In the genomic region with DNA sequence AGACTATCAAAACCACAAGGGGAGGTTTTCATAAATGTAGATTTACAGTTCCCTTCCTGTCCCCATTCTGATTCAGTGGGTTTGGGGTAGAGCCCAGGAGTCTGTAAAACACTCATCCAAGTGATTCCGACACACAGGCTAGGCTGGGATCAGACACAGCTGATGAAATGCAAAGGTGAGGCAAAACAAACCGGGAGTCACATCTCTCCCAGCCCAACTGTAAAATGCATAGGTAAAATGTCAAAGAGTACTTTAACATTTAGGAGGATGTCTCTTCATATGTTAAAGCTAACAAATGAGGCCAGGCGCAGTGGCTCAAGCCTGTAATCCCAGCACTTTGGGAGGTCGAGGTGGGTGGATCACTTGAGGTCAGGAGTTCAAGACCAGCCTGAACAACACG, we compare ENCODE assay signal across 1 cellular context.
A peak's percentile ranks its signal among the peaks of the same experiment; 100 is the strongest.
TF ChIP-seq lines count a peak whose summit lies in the region.

No MANE protein-coding gene starts in this region.

TF ChIP-seq in IMR-90, 13 proteins besides CTCF, POLR2A, EP300 and RAD21:
- TF ChIP-seq, protein P1, sequence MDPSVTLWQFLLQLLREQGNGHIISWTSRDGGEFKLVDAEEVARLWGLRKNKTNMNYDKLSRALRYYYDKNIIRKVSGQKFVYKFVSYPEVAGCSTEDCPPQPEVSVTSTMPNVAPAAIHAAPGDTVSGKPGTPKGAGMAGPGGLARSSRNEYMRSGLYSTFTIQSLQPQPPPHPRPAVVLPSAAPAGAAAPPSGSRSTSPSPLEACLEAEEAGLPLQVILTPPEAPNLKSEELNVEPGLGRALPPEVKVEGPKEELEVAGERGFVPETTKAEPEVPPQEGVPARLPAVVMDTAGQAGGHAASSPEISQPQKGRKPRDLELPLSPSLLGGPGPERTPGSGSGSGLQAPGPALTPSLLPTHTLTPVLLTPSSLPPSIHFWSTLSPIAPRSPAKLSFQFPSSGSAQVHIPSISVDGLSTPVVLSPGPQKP (IDR thresholded peaks at IDR 0.05; ENCODE audit: borderline replicate concordance, low read depth, low read length): no peak
- TF ChIP-seq RFX5 (IDR thresholded peaks at IDR 0.05; ENCODE audit: low read depth, low read length) (no peak), MAZ (IDR thresholded peaks at IDR 0.05; ENCODE audit: borderline replicate concordance, low read depth, low read length) (no peak), CHD1 (IDR thresholded peaks at IDR 0.05; ENCODE audit: low read depth, low read length) (no peak), NFE2L2 (IDR thresholded peaks at IDR 0.05; ENCODE audit: low read depth, low read length) (no peak), CEBPB (IDR thresholded peaks at IDR 0.05; ENCODE audit: low read depth, low read length) (0 out of 2 replicates have a peak, but pooled peaks have one; percentile 5), BHLHE40 (IDR thresholded peaks at IDR 0.05; ENCODE audit: low read depth, low read length) (no peak), MAFK (IDR thresholded peaks at IDR 0.05; ENCODE audit: low read depth, low read length) (no peak)
